In the genomic region with DNA sequence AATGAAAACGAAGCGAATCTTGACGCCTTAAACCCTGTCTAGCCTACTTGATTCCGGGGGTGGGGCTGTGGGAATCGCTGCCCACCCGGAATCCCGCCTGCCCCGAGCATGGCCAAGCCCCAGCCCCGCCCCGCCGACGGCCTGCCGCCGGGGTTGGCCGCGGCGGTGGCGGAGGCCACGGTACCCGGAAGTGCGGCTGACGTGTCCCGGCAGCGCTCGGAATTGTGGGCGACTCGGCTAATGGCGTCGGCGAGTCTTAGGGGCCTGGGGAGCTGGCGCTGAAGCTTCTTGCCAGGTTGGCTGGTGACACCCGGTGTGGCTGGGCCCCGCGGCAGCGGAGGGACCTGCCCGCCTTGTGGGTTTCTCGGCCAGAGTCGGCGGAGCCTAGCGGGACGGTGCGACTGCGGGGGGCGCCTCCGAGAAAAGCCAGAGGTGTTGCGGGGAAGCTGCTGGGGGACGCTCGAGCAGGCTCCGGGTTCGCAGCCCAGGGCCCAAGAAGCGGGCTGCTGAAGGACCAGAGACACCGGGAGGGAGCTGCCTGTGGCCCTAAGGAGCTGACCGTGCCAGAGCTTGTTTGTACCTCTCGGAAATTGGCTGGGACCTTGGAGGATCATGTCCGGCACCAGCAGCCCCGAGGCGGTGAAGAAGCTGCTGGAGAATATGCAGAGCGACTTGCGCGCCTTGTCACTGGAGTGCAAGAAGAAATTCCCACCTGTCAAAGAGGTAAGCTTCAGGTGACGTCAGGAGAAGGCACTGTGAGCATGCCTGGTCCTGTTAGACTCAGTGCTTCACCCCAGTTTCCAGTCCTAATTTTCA, we compare ENCODE assay signal across 8 cellular contexts. TPM values are rescaled to one million over a fixed set of nuclear protein-coding genes. Genes with fewer than 3 reads are reported as not detected.
DNase-seq lines count a peak whose midpoint lies in the region; TF ChIP-seq lines count a peak whose summit lies in the region.

A gene with protein sequence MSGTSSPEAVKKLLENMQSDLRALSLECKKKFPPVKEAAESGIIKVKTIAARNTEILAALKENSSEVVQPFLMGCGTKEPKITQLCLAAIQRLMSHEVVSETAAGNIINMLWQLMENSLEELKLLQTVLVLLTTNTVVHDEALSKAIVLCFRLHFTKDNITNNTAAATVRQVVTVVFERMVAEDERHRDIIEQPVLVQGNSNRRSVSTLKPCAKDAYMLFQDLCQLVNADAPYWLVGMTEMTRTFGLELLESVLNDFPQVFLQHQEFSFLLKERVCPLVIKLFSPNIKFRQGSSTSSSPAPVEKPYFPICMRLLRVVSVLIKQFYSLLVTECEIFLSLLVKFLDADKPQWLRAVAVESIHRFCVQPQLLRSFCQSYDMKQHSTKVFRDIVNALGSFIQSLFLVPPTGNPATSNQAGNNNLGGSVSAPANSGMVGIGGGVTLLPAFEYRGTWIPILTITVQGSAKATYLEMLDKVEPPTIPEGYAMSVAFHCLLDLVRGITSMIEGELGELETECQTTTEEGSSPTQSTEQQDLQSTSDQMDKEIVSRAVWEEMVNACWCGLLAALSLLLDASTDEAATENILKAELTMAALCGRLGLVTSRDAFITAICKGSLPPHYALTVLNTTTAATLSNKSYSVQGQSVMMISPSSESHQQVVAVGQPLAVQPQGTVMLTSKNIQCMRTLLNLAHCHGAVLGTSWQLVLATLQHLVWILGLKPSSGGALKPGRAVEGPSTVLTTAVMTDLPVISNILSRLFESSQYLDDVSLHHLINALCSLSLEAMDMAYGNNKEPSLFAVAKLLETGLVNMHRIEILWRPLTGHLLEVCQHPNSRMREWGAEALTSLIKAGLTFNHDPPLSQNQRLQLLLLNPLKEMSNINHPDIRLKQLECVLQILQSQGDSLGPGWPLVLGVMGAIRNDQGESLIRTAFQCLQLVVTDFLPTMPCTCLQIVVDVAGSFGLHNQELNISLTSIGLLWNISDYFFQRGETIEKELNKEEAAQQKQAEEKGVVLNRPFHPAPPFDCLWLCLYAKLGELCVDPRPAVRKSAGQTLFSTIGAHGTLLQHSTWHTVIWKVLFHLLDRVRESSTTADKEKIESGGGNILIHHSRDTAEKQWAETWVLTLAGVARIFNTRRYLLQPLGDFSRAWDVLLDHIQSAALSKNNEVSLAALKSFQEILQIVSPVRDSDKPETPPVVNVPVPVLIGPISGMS (N-terminal part only) (plus strand): TSS at position 231 of the 816 bp plus-strand sequence. CDS start 382 bp downstream, at position 613.

- H3K27me3 ChIP-seq in HAP-1 (ENCODE audit: low read depth) = no peaks in the 10 kb centered on the region
- H3K27me3 ChIP-seq in MM.1S (replicated peaks; ENCODE audit: insufficient read depth, low read length) = no peaks in the 10 kb centered on the region; the same call in 1 of the 2 replicates
- H3K27me3 ChIP-seq in SJCRH30 = no peaks in the 10 kb centered on the region
- H3K27me3 ChIP-seq in neuron (ENCODE audit: insufficient read depth, low read length) = no peaks in the 10 kb centered on the region

- H3K9me3 ChIP-seq in HAP-1 = peaks cover 5% of the 10 kb centered on the region; the same call in 1 of the 2 replicates
- no peaks in the 10 kb centered on the region for H3K9me3 ChIP-seq in MM.1S (replicated peaks; ENCODE audit: insufficient read depth, low read length)
- H3K9me3 ChIP-seq in SJCRH30 (replicated peaks) = no peaks in the 10 kb centered on the region
- H3K9me3 ChIP-seq in neuron (ENCODE audit: low read length) = no peaks in the 10 kb centered on the region

- DNase-seq in G401 (ENCODE audit: low spot score) (peak; percentile 90), HAP-1 (ENCODE audit: low spot score in 2 of 2) (peak; percentile 81 to 93), MM.1S (peak; percentile 91), SJCRH30 (peak; percentile 81 to 87), foreskin fibroblast (peak; percentile 84 to 95), stromal cell of bone marrow (ENCODE audit: low read depth) (peak; percentile 72)
- peak; percentile 82 for DNase-seq in activated gamma-delta T cell treated with anti-CD3 and anti-CD28 coated beads, Interleukin-2, amount 50 U/mL, for 16 hours (ENCODE audit: low read depth)

- H3K4me2 ChIP-seq in MM.1S (ENCODE audit: low read depth, low read length) = peak within 1 kb of the TSS; percentile 85

- H2AFZ ChIP-seq in MM.1S (ENCODE audit: low read length) (peak within 1 kb of the TSS; percentile 89), neuron (ENCODE audit: low read depth, low read length) (peak within 1 kb of the TSS; percentile 93)

- H4K20me1 ChIP-seq in MM.1S (ENCODE audit: insufficient read depth, low read length) = no peaks in the 10 kb centered on the region

- H3F3A ChIP-seq in MM.1S (ENCODE audit: insufficient read depth, low read length) = 0 out of 2 replicates have a peak, but pooled peaks cover 5% of the 10 kb centered on the region

- TF ChIP-seq CTCF in MM.1S (IDR thresholded peaks at IDR 0.05; ENCODE audit: low read length) (no peak), foreskin fibroblast (IDR thresholded peaks at IDR 0.05; ENCODE audit: low read depth, low read length) (no peak)

- peak within 1 kb of the TSS; percentile 91 for H3K9ac ChIP-seq in MM.1S (ENCODE audit: low read length)

- H3K9me2 ChIP-seq in MM.1S (replicated peaks; ENCODE audit: insufficient read depth, low read length) = no peaks in the 10 kb centered on the region

- in situ Hi-C loops in G401 (cut with HindIII; ENCODE audit: low sequenced_read_pairs) = no loop called here
- in situ Hi-C loops in HAP-1 (cut with MboI; ENCODE audit: low sequenced_read_pairs) = no loop called here

- H3K4me3 ChIP-seq in HAP-1 = peak within 1 kb of the TSS; percentile 98
- H3K4me3 ChIP-seq in MM.1S (ENCODE audit: low read length) = peak within 1 kb of the TSS; percentile 83
- H3K4me3 ChIP-seq in SJCRH30 = peak within 1 kb of the TSS; percentile 92
- peak within 1 kb of the TSS; percentile 78 to 99 for H3K4me3 ChIP-seq in foreskin fibroblast (ENCODE audit: low read depth in 1 of 2, low read length in 2 of 2)
- H3K4me3 ChIP-seq in neuron (ENCODE audit: low read length) = peak within 1 kb of the TSS; percentile 88

- H3K36me3 ChIP-seq in HAP-1 (replicated peaks) (peaks cover 4% of the 10 kb centered on the region), MM.1S (replicated peaks; ENCODE audit: insufficient read depth, low read length) (no peaks in the 10 kb centered on the region), SJCRH30 (peaks cover 3% of the 10 kb centered on the region; the same call in 1 of the 2 replicates), neuron (ENCODE audit: insufficient read depth, low read length) (peaks cover 9% of the 10 kb centered on the region)

- peaks cover 4% of the 10 kb centered on the region; the same call in 1 of the 2 replicates for H3K4me1 ChIP-seq in HAP-1
- H3K4me1 ChIP-seq in MM.1S (ENCODE audit: low read length) = peaks cover 5% of the 10 kb centered on the region; the same call in 1 of the 2 replicates
- no peaks in the 10 kb centered on the region for H3K4me1 ChIP-seq in SJCRH30
- peaks cover 13% of the 10 kb centered on the region for H3K4me1 ChIP-seq in neuron (ENCODE audit: insufficient read depth, low read length)

- H3K27ac ChIP-seq in MM.1S (ENCODE audit: low read length) = peak within 1 kb of the TSS; percentile 65
- peak within 1 kb of the TSS; percentile 61 for H3K27ac ChIP-seq in SJCRH30

- H3K79me2 ChIP-seq in MM.1S (ENCODE audit: low read length) = peaks cover 51% of the 10 kb centered on the region

RNA-seq across cellular contexts. Expression of the gene that starts here (rescaled TPM):
- 19.3 and 58.2 TPM in 2 replicates for total RNA-seq in G401 (2014; rRNA removed; shearing (Covaris generic))
- 21.8 and 24.6 TPM in 2 replicates for total RNA-seq in SJCRH30 (2014; rRNA removed; shearing (Covaris generic))

Comparison
In these comparisons a context has a peak if more than half of its experiments do, and no peak if none do; other contexts are left out.
1. Peak in every context shown above with its lines: DNase-seq, H3K4me3 ChIP-seq and H3K27ac ChIP-seq.